In the genomic region with DNA sequence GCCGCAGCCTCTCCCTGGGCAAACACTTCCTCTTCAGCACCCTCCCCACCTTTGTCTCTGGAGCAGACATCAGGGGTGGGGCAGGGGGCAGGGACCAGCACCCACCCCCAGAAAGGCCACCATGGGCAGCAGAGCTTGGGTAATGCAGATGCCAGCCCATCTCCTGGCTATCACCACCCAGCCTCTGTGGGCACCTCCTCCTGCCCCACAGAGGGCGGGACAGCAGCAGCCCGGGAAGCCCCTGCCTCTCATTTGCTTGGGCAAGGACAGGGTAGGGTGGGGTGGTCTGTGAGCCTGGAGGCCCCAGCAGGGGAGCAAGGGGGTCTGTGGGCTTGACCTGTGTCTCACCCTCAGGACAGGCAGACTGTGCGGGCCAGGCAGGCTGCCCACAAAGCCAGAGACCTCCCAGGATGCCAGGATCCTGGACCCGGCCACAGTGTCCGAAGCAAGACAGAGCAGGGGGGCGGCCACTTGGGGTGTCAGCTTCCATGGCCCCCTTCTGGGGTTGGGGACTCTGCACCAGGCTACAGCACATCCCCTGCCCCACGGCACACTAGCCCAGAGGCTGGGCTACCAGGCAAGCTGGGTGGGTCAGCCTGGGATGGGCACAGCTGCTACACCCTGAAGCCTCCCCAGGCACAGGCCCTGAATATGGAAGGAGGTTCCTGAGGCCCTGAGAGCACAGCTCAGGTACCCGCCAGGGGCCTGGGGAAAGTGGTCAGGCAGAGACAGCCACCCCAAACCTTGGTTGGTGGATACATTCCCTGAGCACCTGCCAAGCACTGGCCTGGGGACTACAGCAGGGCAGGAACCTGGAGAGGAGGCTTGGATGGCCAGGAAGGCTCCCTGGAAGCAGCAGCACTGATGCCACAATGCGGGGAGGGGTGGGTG, we compare ENCODE assay signal across 10 cellular contexts. TPM values are rescaled to one million over a fixed set of nuclear protein-coding genes. Genes with fewer than 3 reads are reported as not detected.
DNase-seq lines count a peak whose midpoint lies in the region; ATAC-seq and TF ChIP-seq lines count a peak whose summit lies in the region.
"Had no signal": no experiment of that assay in that cellular context is flagged by ENCODE, and none has a peak within 500 bp of the region (broad histone marks: within the 10 kb centered on the region; RNA-seq: fewer than 3 reads in every experiment).

No MANE protein-coding gene starts in this region.

- CTCF ChIA-PET in activated CD4-positive, alpha-beta T cell treated with anti-CD3 and anti-CD28 coated beads, Interleukin-2, amount 10 ng/mL, durations not matched to agents 7 days and 5 days (lab: Charles Lee), result interaction anchor here (1.0 to 1.2 kb wide), 2 partner anchors 9 to 15 kb away, joined by 3 read pairs; no protein-coding TSS in a partner anchor

- H3K4me1 ChIP-seq in foreskin keratinocyte, result peaks cover 5% of the 10 kb centered on the region

- no peak for DNase-seq in activated CD4-positive, alpha-beta T cell treated with anti-CD3 and anti-CD28 coated beads, Interleukin-2, amount 10 ng/mL, durations not matched to agents 7 days and 5 days
- no peak for DNase-seq in activated CD4-positive, alpha-beta T cell treated with anti-CD3 and anti-CD28 coated beads for 48 hours
- no peak for DNase-seq in stimulated activated effector memory CD8-positive, alpha-beta T cell treated with anti-CD3 and anti-CD28 coated beads, Interleukin-12 subunit alpha, Interleukin-12 subunit beta, amount 100 ng/mL, for 72 hours (ENCODE audit: low spot score in 2 of 2)
- DNase-seq in foreskin keratinocyte (no peak), NCI-H187 (lab: John Stamatoyannopoulos, UW) (no peak)
- DNase-seq: activated naive CD4-positive, alpha-beta T cell treated with anti-CD3 and anti-CD28 coated beads, Interleukin-2, amount 50 U/mL, for 16 hours; KBM-7; NCI-H526 had no signal

- H3K4me3 Mint-ChIP-seq in activated CD4-positive, alpha-beta T cell treated with anti-CD3 and anti-CD28 coated beads, Interleukin-2, amount 10 ng/mL, durations not matched to agents 7 days and 5 days, result no peak overlapping the region
- peak overlapping the region; percentile 89 for H3K4me3 Mint-ChIP-seq in dendritic cell treated with granulocyte-macrophage colony-stimulating factor and Interleukin-4, amounts not matched to agents 40 ng/mL and 50 ng/mL, for 4 days
- peak overlapping the region; percentile 93 for H3K4me3 Mint-ChIP-seq in stimulated activated effector memory CD8-positive, alpha-beta T cell treated with anti-CD3 and anti-CD28 coated beads, Interleukin-12 subunit alpha, Interleukin-12 subunit beta, amount 100 ng/mL, for 72 hours

- no peaks in the 10 kb centered on the region for H3K27me3 ChIP-seq in foreskin keratinocyte

- peak overlapping the region; percentile 85 for H3K27ac Mint-ChIP-seq in activated CD4-positive, alpha-beta T cell treated with anti-CD3 and anti-CD28 coated beads, Interleukin-2, amount 10 ng/mL, durations not matched to agents 7 days and 5 days
- peak overlapping the region; percentile 100 for H3K27ac Mint-ChIP-seq in dendritic cell treated with granulocyte-macrophage colony-stimulating factor and Interleukin-4, amounts not matched to agents 40 ng/mL and 50 ng/mL, for 4 days
- peak overlapping the region; percentile 60 for H3K27ac Mint-ChIP-seq in stimulated activated effector memory CD8-positive, alpha-beta T cell treated with anti-CD3 and anti-CD28 coated beads, Interleukin-12 subunit alpha, Interleukin-12 subunit beta, amount 100 ng/mL, for 72 hours

- peaks cover 2% of the 10 kb centered on the region for H3K9me3 Mint-ChIP-seq in activated CD4-positive, alpha-beta T cell treated with anti-CD3 and anti-CD28 coated beads, Interleukin-2, amount 10 ng/mL, durations not matched to agents 7 days and 5 days
- no peaks in the 10 kb centered on the region for H3K9me3 Mint-ChIP-seq in dendritic cell treated with granulocyte-macrophage colony-stimulating factor and Interleukin-4, amounts not matched to agents 40 ng/mL and 50 ng/mL, for 4 days
- no peaks in the 10 kb centered on the region for H3K9me3 Mint-ChIP-seq in stimulated activated effector memory CD8-positive, alpha-beta T cell treated with anti-CD3 and anti-CD28 coated beads, Interleukin-12 subunit alpha, Interleukin-12 subunit beta, amount 100 ng/mL, for 72 hours

- ATAC-seq in stimulated activated effector memory CD8-positive, alpha-beta T cell treated with anti-CD3 and anti-CD28 coated beads, Interleukin-12 subunit alpha, Interleukin-12 subunit beta, amount 100 ng/mL, for 72 hours, result no peak
- ATAC-seq in foreskin keratinocyte, result no peak
- ATAC-seq: A549 had no signal

- peaks cover 28% of the 10 kb centered on the region for H3K4me1 Mint-ChIP-seq in activated CD4-positive, alpha-beta T cell treated with anti-CD3 and anti-CD28 coated beads, Interleukin-2, amount 10 ng/mL, durations not matched to agents 7 days and 5 days
- H3K4me1 Mint-ChIP-seq in dendritic cell treated with granulocyte-macrophage colony-stimulating factor and Interleukin-4, amounts not matched to agents 40 ng/mL and 50 ng/mL, for 4 days (ENCODE audit: low read depth), result peaks cover 59% of the 10 kb centered on the region
- peaks cover 30% of the 10 kb centered on the region for H3K4me1 Mint-ChIP-seq in stimulated activated effector memory CD8-positive, alpha-beta T cell treated with anti-CD3 and anti-CD28 coated beads, Interleukin-12 subunit alpha, Interleukin-12 subunit beta, amount 100 ng/mL, for 72 hours

- intact Hi-C loops in dendritic cell treated with granulocyte-macrophage colony-stimulating factor and Interleukin-4, amounts not matched to agents 40 ng/mL and 50 ng/mL, for 4 days (cut with micrococcal nuclease), result loop anchor here (2.0 to 10.0 kb wide), 2 partner anchors 16 to 298 kb away; a partner anchor contains a TSS

- no peak overlapping the region for H3K27ac ChIP-seq in foreskin keratinocyte

- no peaks in the 10 kb centered on the region for H3K27me3 Mint-ChIP-seq in activated CD4-positive, alpha-beta T cell treated with anti-CD3 and anti-CD28 coated beads, Interleukin-2, amount 10 ng/mL, durations not matched to agents 7 days and 5 days
- H3K27me3 Mint-ChIP-seq in dendritic cell treated with granulocyte-macrophage colony-stimulating factor and Interleukin-4, amounts not matched to agents 40 ng/mL and 50 ng/mL, for 4 days, result no peaks in the 10 kb centered on the region

- peaks cover 17% of the 10 kb centered on the region for H3K36me3 Mint-ChIP-seq in activated CD4-positive, alpha-beta T cell treated with anti-CD3 and anti-CD28 coated beads, Interleukin-2, amount 10 ng/mL, durations not matched to agents 7 days and 5 days (ENCODE audit: low read depth)
- peaks cover 84% of the 10 kb centered on the region for H3K36me3 Mint-ChIP-seq in dendritic cell treated with granulocyte-macrophage colony-stimulating factor and Interleukin-4, amounts not matched to agents 40 ng/mL and 50 ng/mL, for 4 days (ENCODE audit: low read depth)
- H3K36me3 Mint-ChIP-seq in stimulated activated effector memory CD8-positive, alpha-beta T cell treated with anti-CD3 and anti-CD28 coated beads, Interleukin-12 subunit alpha, Interleukin-12 subunit beta, amount 100 ng/mL, for 72 hours, result peaks cover 78% of the 10 kb centered on the region

- TF ChIP-seq CTCF in foreskin keratinocyte (conservative IDR thresholded peaks at IDR 0.05), result no peak

- POLR2A ChIA-PET in activated CD4-positive, alpha-beta T cell treated with anti-CD3 and anti-CD28 coated beads, Interleukin-2, amount 10 ng/mL, durations not matched to agents 7 days and 5 days (lab: Charles Lee), result no interaction called here

RNA-seq across cellular contexts. Expression of a gene that starts 4.5 kb away (rescaled TPM):
- total RNA-seq in activated CD4-positive, alpha-beta T cell treated with anti-CD3 and anti-CD28 coated beads, Interleukin-2, amount 10 ng/mL, durations not matched to agents 7 days and 5 days, result 10 to 100 TPM; 90.6 to 99.5 TPM
- total RNA-seq in foreskin keratinocyte, result 162 and 219 TPM in 2 replicates
- polyA plus RNA-seq in foreskin keratinocyte, result 167 and 235 TPM in 2 replicates

RNA-seq across cellular contexts. Expression of a gene that starts 32.8 kb away (rescaled TPM):
- total RNA-seq in activated CD4-positive, alpha-beta T cell treated with anti-CD3 and anti-CD28 coated beads, Interleukin-2, amount 10 ng/mL, durations not matched to agents 7 days and 5 days, result 10 to 100 TPM; 51.7 to 63.5 TPM
- total RNA-seq in foreskin keratinocyte, result 167 and 199 TPM in 2 replicates
- 252 and 263 TPM in 2 replicates for polyA plus RNA-seq in foreskin keratinocyte

RNA-seq across cellular contexts. Expression of a gene that starts 34.8 kb away (rescaled TPM):
- 1 to 10 TPM; 2.0 to 2.1 TPM for total RNA-seq in activated CD4-positive, alpha-beta T cell treated with anti-CD3 and anti-CD28 coated beads, Interleukin-2, amount 10 ng/mL, durations not matched to agents 7 days and 5 days
- total RNA-seq in foreskin keratinocyte, result 0.28 and 0.48 TPM in 2 replicates
- polyA plus RNA-seq in foreskin keratinocyte, result 0.30 and 0.47 TPM in 2 replicates

RNA-seq across cellular contexts. Expression of a gene that starts 52.5 kb away (rescaled TPM):
- 10 to 100 TPM; 22.7 to 25.2 TPM for total RNA-seq in activated CD4-positive, alpha-beta T cell treated with anti-CD3 and anti-CD28 coated beads, Interleukin-2, amount 10 ng/mL, durations not matched to agents 7 days and 5 days
- 28.1 and 30.0 TPM in 2 replicates for total RNA-seq in foreskin keratinocyte
- 33.1 and 38.2 TPM in 2 replicates for polyA plus RNA-seq in foreskin keratinocyte

RNA-seq across cellular contexts. Expression of a gene that starts 58.0 kb away (rescaled TPM):
- total RNA-seq in activated CD4-positive, alpha-beta T cell treated with anti-CD3 and anti-CD28 coated beads, Interleukin-2, amount 10 ng/mL, durations not matched to agents 7 days and 5 days, result 1 to 10 TPM; 3.4 to 4.8 TPM
- total RNA-seq in foreskin keratinocyte, result 0.92 and 0.95 TPM in 2 replicates
- polyA plus RNA-seq in foreskin keratinocyte, result 1.2 and 1.3 TPM in 2 replicates
